Comparison of ENCODE assay signal across 16 cellular contexts in the genomic region with DNA sequence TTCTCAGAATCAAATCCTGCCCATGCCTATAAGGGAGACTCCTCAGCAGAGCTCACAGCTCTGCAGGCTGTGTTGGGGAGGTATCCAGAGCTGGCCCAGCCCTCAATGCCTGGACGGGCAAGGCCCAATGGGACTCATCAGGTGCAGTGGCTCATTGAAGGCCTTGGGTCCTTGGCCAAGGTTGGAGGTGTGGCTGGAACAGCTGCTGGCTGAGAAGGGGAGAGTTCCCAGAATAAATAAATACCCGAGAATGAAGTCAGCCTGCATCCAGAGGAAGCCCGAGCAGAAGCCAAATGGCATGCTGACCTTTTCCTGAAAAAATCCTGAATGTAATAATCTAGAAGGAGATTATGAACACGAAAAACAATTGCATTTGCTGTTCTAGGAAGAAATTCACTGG. TPM values are rescaled to one million over a fixed set of nuclear protein-coding genes. Genes with fewer than 3 reads are reported as not detected.
DNase-seq lines count a peak whose midpoint lies in the region; ATAC-seq and TF ChIP-seq lines count a peak whose summit lies in the region.
"Had no signal": no experiment of that assay in that cellular context is flagged by ENCODE, and none has a peak within 500 bp of the region (broad histone marks: within the 10 kb centered on the region; RNA-seq: fewer than 3 reads in every experiment).

No MANE protein-coding gene starts in this region.

- ATAC-seq in heart left ventricle = peak; percentile 81 to 91 (median 86)
- no peak for ATAC-seq in GM18520 (IDR thresholded peaks at IDR 0.05; ENCODE audit: unreplicated experiment)
- ATAC-seq in stimulated activated naive CD8-positive, alpha-beta T cell treated with anti-CD3 and anti-CD28 coated beads, Interleukin-15, amount 100 ng/mL, for 72 hours = no peak
- ATAC-seq: HCT116, T-cell had no signal

- H2BK12ac ChIP-seq in trophoblast cell (ENCODE audit: low read length) = no peak overlapping the region

- 21 to 39% (median 29%) methylated on average over 4 of the region's 4 CpGs for WGBS in adrenal gland, 4 donors
- 13 to 49% (median 18%) methylated on average over 4 of the region's 4 CpGs for WGBS in heart left ventricle, 4 donors
- WGBS in trophoblast cell (ENCODE audit: extremely low coverage, insufficient coverage, insufficient read length) = no CpG with 5 or more reads among the region's 4 CpGs

- H3K36me3 ChIP-seq in adrenal gland (replicated peaks in 1 of 2) = peaks cover 0 to 67% of the 10 kb centered on the region in 2 donors
- peaks cover 0 to 93% (median 75%) of the 10 kb centered on the region in 9 donors for H3K36me3 ChIP-seq in heart left ventricle
- H3K36me3 ChIP-seq in trophoblast cell (ENCODE audit: control insufficient read depth in 1 of 2, insufficient read depth in 2 of 2, low read length in 2 of 2) = peaks cover 33 to 49% of the 10 kb centered on the region in 2 experiments

- H3K27me3 ChIP-seq in adrenal gland (no peaks in the 10 kb centered on the region), heart left ventricle (no peaks in the 10 kb centered on the region), trophoblast cell (ENCODE audit: insufficient read depth, low read length) (no peaks in the 10 kb centered on the region)
- H3K27me3 ChIP-seq: right lobe of liver had no signal

- H3K4me2 ChIP-seq in trophoblast cell (ENCODE audit: low read length) = no peak overlapping the region

- H4K91ac ChIP-seq in trophoblast cell (ENCODE audit: low read depth, low read length) = no peak overlapping the region

- H3K9me3 ChIP-seq in adrenal gland (replicated peaks in 1 of 3) = no peaks in the 10 kb centered on the region
- H3K9me3 ChIP-seq in heart left ventricle = no peaks in the 10 kb centered on the region
- H3K9me3 ChIP-seq in trophoblast cell (ENCODE audit: insufficient read depth, low read depth, low read length) = peaks cover 4% of the 10 kb centered on the region
- H3K9me3 ChIP-seq: right lobe of liver had no signal

- no peak overlapping the region for H2BK5ac ChIP-seq in trophoblast cell (ENCODE audit: low read depth, low read length, poor library complexity)

- H4K8ac ChIP-seq in trophoblast cell (ENCODE audit: low read depth, low read length) = no peak overlapping the region

- H3K27ac Mint-ChIP-seq in stimulated activated naive CD8-positive, alpha-beta T cell treated with anti-CD3 and anti-CD28 coated beads, Interleukin-15, amount 100 ng/mL, for 72 hours = peak overlapping the region in 1 of 2 donors; percentile 86
- H3K27ac Mint-ChIP-seq: memory B cell, T-cell had no signal

- TF ChIP-seq POLR2A in adrenal gland (IDR thresholded peaks at IDR 0.05) (no peak), heart left ventricle (IDR thresholded peaks at IDR 0.05) (no peak)

- H3K27ac ChIP-seq in adrenal gland (peak overlapping the region in 2 of 5 donors; percentile 33 to 53), heart left ventricle (peak overlapping the region in 3 of 12 donors; percentile 3 to 53 (median 37)), trophoblast cell (ENCODE audit: low read depth, low read length) (no peak overlapping the region)
- H3K27ac ChIP-seq: right lobe of liver had no signal

- H3K9me3 Mint-ChIP-seq in stimulated activated naive CD8-positive, alpha-beta T cell treated with anti-CD3 and anti-CD28 coated beads, Interleukin-15, amount 100 ng/mL, for 72 hours = no peaks in the 10 kb centered on the region
- H3K9me3 Mint-ChIP-seq: memory B cell, T-cell had no signal

- H3K4me1 ChIP-seq in adrenal gland (replicated peaks in 1 of 2) = peaks cover 7 to 12% of the 10 kb centered on the region in 2 donors
- peaks cover 0 to 25% (median 15%) of the 10 kb centered on the region in 12 donors for H3K4me1 ChIP-seq in heart left ventricle
- H3K4me1 ChIP-seq in trophoblast cell (ENCODE audit: control insufficient read depth in 1 of 2, insufficient read depth in 2 of 2, low read length in 2 of 2) = no peaks in the 10 kb centered on the region
- H3K4me1 ChIP-seq: right lobe of liver had no signal

- DNase-seq in AG09319 (ENCODE audit: extremely low read depth, low read depth) (peak; percentile 54), adrenal gland (peak; percentile 61 to 93 (median 82)), heart left ventricle (peak in 4 of 5 donors; percentile 38 to 77 (median 63)), trophoblast cell (no peak)
- DNase-seq in activated CD8-positive, alpha-beta memory T cell treated with anti-CD3 and anti-CD28 coated beads, Interleukin-2, amount 50 U/mL, for 48 hours = no peak
- DNase-seq in stimulated activated naive CD8-positive, alpha-beta T cell treated with anti-CD3 and anti-CD28 coated beads, Interleukin-15, amount 100 ng/mL, for 72 hours = no peak
- no peak for DNase-seq in activated CD4-positive, alpha-beta T cell treated with anti-CD3 and anti-CD28 coated beads for 4 hours
- DNase-seq: effector CD4-positive, alpha-beta T cell; GF-D8; NCI-H748 treated with DMSO at 0.1 percent for 48 hours; right lobe of liver; stimulated activated CD4-positive, alpha-beta T cell treated with anti-CD3 and anti-CD28 coated beads, Interleukin-4, amount 100 ng/mL, for 24 hours; T-cell had no signal

- H3K4me1 Mint-ChIP-seq in stimulated activated naive CD8-positive, alpha-beta T cell treated with anti-CD3 and anti-CD28 coated beads, Interleukin-15, amount 100 ng/mL, for 72 hours = no peaks in the 10 kb centered on the region
- H3K4me1 Mint-ChIP-seq: memory B cell, T-cell had no signal

- no peak overlapping the region for H2AK5ac ChIP-seq in trophoblast cell (ENCODE audit: low read length)

- H3K79me1 ChIP-seq in trophoblast cell (ENCODE audit: low read length) = no peaks in the 10 kb centered on the region

- H3K14ac ChIP-seq in trophoblast cell (ENCODE audit: low read length) = no peak overlapping the region

- no peak overlapping the region for H2AFZ ChIP-seq in trophoblast cell (ENCODE audit: insufficient read depth, low read length, poor library complexity)

- intact Hi-C loops in adrenal gland (cut with DNase I) (no loop called here), heart left ventricle (cut with DNase I) (no loop called here)

- H3K4me3 ChIP-seq in adrenal gland = no peak overlapping the region
- no peak overlapping the region for H3K4me3 ChIP-seq in heart left ventricle
- peak overlapping the region; percentile 27 for H3K4me3 ChIP-seq in trophoblast cell (ENCODE audit: low read depth, low read length)
- H3K4me3 ChIP-seq: right lobe of liver had no signal

- no peak overlapping the region for H3K9ac ChIP-seq in trophoblast cell (ENCODE audit: low read length)

- H3K18ac ChIP-seq in trophoblast cell (ENCODE audit: low read length) = no peak overlapping the region

- no peak overlapping the region for H4K12ac ChIP-seq in trophoblast cell (ENCODE audit: low read depth, low read length)

- H3K4me3 Mint-ChIP-seq in stimulated activated naive CD8-positive, alpha-beta T cell treated with anti-CD3 and anti-CD28 coated beads, Interleukin-15, amount 100 ng/mL, for 72 hours = no peak overlapping the region
- H3K4me3 Mint-ChIP-seq: memory B cell, T-cell had no signal

- H3K27me3 Mint-ChIP-seq in stimulated activated naive CD8-positive, alpha-beta T cell treated with anti-CD3 and anti-CD28 coated beads, Interleukin-15, amount 100 ng/mL, for 72 hours = no peaks in the 10 kb centered on the region
- H3K27me3 Mint-ChIP-seq: memory B cell, T-cell had no signal

- no peak for TF ChIP-seq CTCF in AG09319 (IDR thresholded peaks at IDR 0.05; ENCODE audit: low read depth, low read length)
- no peak for TF ChIP-seq CTCF in adrenal gland (IDR thresholded peaks at IDR 0.05)
- TF ChIP-seq CTCF in heart left ventricle (IDR thresholded peaks at IDR 0.05) = no peak

- no peaks in the 10 kb centered on the region for H3K79me2 ChIP-seq in trophoblast cell (ENCODE audit: control insufficient read depth, insufficient read depth, low read length, poor library complexity)

- H3K23ac ChIP-seq in trophoblast cell (ENCODE audit: low read length) = no peak overlapping the region

- no peak overlapping the region for H2BK120ac ChIP-seq in trophoblast cell (ENCODE audit: insufficient read depth, low read length, poor library complexity)

- no peak overlapping the region for H3K4ac ChIP-seq in trophoblast cell (ENCODE audit: low read depth, low read length)

RNA-seq across cellular contexts. Expression of gene IKBKE, which starts 25.2 kb away (rescaled TPM):
- total RNA-seq in adrenal gland = 10 to 100 TPM in 1 of 8 donors, 1 to 10 TPM in 7; 3.6 to 11.1 (median 7.7) TPM
- 1 to 10 TPM; 2.9 to 5.1 (median 3.5) TPM for polyA plus RNA-seq in adrenal gland
- total RNA-seq in heart left ventricle = 10 to 100 TPM in 1 of 9 donors, 1 to 10 TPM in 6, under 1 TPM in 2; 0.62 to 10.8 (median 1.1) TPM
- polyA plus RNA-seq in heart left ventricle = under 1 TPM; 0.27 to 0.97 TPM
- 3.0 and 3.3 TPM in 2 replicates for polyA plus RNA-seq in trophoblast cell (2013)

Comparison
In these comparisons a context has a peak if more than half of its experiments do, and no peak if none do; other contexts are left out.
1. DNase-seq: peak in AG09319 (single experiment), adrenal gland (7 of 7) and heart left ventricle (4 of 5); none in trophoblast cell (0 of 2), activated CD8-positive, alpha-beta memory T cell treated with anti-CD3 and anti-CD28 coated beads, Interleukin-2, amount 50 U/mL, for 48 hours (single experiment), stimulated activated naive CD8-positive, alpha-beta T cell treated with anti-CD3 and anti-CD28 coated beads, Interleukin-15, amount 100 ng/mL, for 72 hours (0 of 2) and activated CD4-positive, alpha-beta T cell treated with anti-CD3 and anti-CD28 coated beads for 4 hours (0 of 2).
2. ATAC-seq: peak in heart left ventricle (4 of 4); none in GM18520 (single experiment) and stimulated activated naive CD8-positive, alpha-beta T cell treated with anti-CD3 and anti-CD28 coated beads, Interleukin-15, amount 100 ng/mL, for 72 hours (single experiment).